18 cellular contexts compared by ENCODE assay signal in the genomic region with DNA sequence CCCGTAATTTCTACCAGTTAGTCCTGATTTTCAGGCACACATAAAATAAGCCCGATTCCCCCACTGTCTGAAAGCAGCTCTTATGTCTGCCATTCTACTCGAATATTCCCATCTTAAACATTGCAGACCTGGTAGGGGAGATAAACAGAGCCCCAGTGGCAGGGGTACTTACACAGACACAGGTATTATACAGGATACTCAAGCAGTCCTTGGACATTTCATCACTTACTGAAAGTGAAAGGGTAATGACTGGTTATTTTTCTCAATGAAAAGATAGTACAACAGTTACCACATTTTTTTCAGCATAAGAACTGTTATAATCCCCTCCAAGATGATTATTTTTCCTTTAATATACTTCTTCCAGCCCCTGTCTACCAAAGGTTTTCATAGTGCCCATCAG. TPM values are rescaled to one million over a fixed set of nuclear protein-coding genes. Genes with fewer than 3 reads are reported as not detected.
A peak's percentile ranks its signal among the peaks of the same experiment; 100 is the strongest.
DNase-seq lines count a peak whose midpoint lies in the region; ATAC-seq, FAIRE-seq and TF ChIP-seq lines count a peak whose summit lies in the region.
"Had no signal": no experiment of that assay in that cellular context is flagged by ENCODE, and none has a peak within 500 bp of the region (broad histone marks: within the 10 kb centered on the region; RNA-seq: fewer than 3 reads in every experiment).

No MANE protein-coding gene starts in this region.

- H3K27ac Mint-ChIP-seq in CD14-positive monocyte (peak overlapping the region in 5 of 7 donors; percentile 26 to 75 (median 54)), Caco-2 (ENCODE audit: unreplicated experiment) (peak overlapping the region; percentile 8)
- H3K27ac Mint-ChIP-seq in activated CD4-positive, alpha-beta memory T cell treated with anti-CD3 and anti-CD28 coated beads for 36 hours, result peak overlapping the region; percentile 95
- peak overlapping the region; percentile 36 to 92 for H3K27ac Mint-ChIP-seq in effector memory CD8-positive, alpha-beta T cell

- H3K4me1 Mint-ChIP-seq in CD14-positive monocyte, result peaks cover 19% of the 10 kb centered on the region
- no peaks in the 10 kb centered on the region for H3K4me1 Mint-ChIP-seq in Caco-2 (ENCODE audit: low read depth, unreplicated experiment)
- H3K4me1 Mint-ChIP-seq in activated CD4-positive, alpha-beta memory T cell treated with anti-CD3 and anti-CD28 coated beads for 36 hours (ENCODE audit: low read depth), result peaks cover 40% of the 10 kb centered on the region
- peaks cover 23 to 37% of the 10 kb centered on the region in 2 donors for H3K4me1 Mint-ChIP-seq in effector memory CD8-positive, alpha-beta T cell (ENCODE audit: low read depth in 2 of 2)

- no peak overlapping the region for H3K4me3 Mint-ChIP-seq in CD14-positive monocyte
- H3K4me3 Mint-ChIP-seq in Caco-2 (ENCODE audit: unreplicated experiment), result no peak overlapping the region
- H3K4me3 Mint-ChIP-seq in activated CD4-positive, alpha-beta memory T cell treated with anti-CD3 and anti-CD28 coated beads for 36 hours, result no peak overlapping the region
- H3K4me3 Mint-ChIP-seq in effector memory CD8-positive, alpha-beta T cell, result no peak overlapping the region

- no peak for TF ChIP-seq POLR2A in H54 (IDR thresholded peaks at IDR 0.05; ENCODE audit: low read depth, low read length)

- H3K4me1 ChIP-seq in Caco-2 (peaks cover 3% of the 10 kb centered on the region; the same call in 1 of the 2 replicates), colonic mucosa (no peaks in the 10 kb centered on the region)
- H3K4me1 ChIP-seq: transverse colon had no signal

- intact Hi-C loops in CD14-positive monocyte (cut with micrococcal nuclease) (no loop called here), Caco-2 (cut with micrococcal nuclease; ENCODE audit: unreplicated experiment) (no loop called here), colonic mucosa (cut with DNase I) (no loop called here)
- intact Hi-C loops in activated CD4-positive, alpha-beta memory T cell treated with anti-CD3 and anti-CD28 coated beads for 36 hours (cut with micrococcal nuclease), result no loop called here

- TF ChIP-seq CTCF in CD14-positive monocyte (IDR thresholded peaks at IDR 0.05) (no peak), Caco-2 (IDR thresholded peaks at IDR 0.05; ENCODE audit: insufficient read depth in 1 of 2, low read depth in 1 of 2, low read length in 1 of 2, severe bottlenecking in 1 of 2, unreplicated experiment in 1 of 2) (no peak), colonic mucosa (IDR thresholded peaks at IDR 0.05) (no peak)

- H3K36me3 Mint-ChIP-seq in CD14-positive monocyte, result peaks cover 45 to 76% of the 10 kb centered on the region in 2 donors
- peaks cover 65% of the 10 kb centered on the region for H3K36me3 Mint-ChIP-seq in Caco-2 (ENCODE audit: insufficient read depth, unreplicated experiment)
- H3K36me3 Mint-ChIP-seq in activated CD4-positive, alpha-beta memory T cell treated with anti-CD3 and anti-CD28 coated beads for 36 hours, result peaks cover 20% of the 10 kb centered on the region
- peaks cover 27% of the 10 kb centered on the region for H3K36me3 Mint-ChIP-seq in effector memory CD8-positive, alpha-beta T cell (ENCODE audit: insufficient read depth)

- no peak for FAIRE-seq in H54 (lab: Jason Lieb, UNC)

- H3K9me3 ChIP-seq in Caco-2 (no peaks in the 10 kb centered on the region), colonic mucosa (no peaks in the 10 kb centered on the region)
- H3K9me3 ChIP-seq: neutrophil, transverse colon had no signal

- H3K9ac ChIP-seq in colonic mucosa (ENCODE audit: low read depth in 2 of 2, low read length in 2 of 2), result no peak overlapping the region

- H3K27me3 ChIP-seq in Caco-2 (replicated peaks; ENCODE audit: control insufficient read depth, insufficient read depth, low read length), result no peaks in the 10 kb centered on the region
- no peaks in the 10 kb centered on the region for H3K27me3 ChIP-seq in colonic mucosa
- H3K27me3 ChIP-seq: neutrophil, transverse colon had no signal

- peaks cover 0 to 2% (median 0%) of the 10 kb centered on the region in 7 donors for H3K9me3 Mint-ChIP-seq in CD14-positive monocyte
- peaks cover 8% of the 10 kb centered on the region for H3K9me3 Mint-ChIP-seq in Caco-2 (ENCODE audit: unreplicated experiment)
- no peaks in the 10 kb centered on the region for H3K9me3 Mint-ChIP-seq in activated CD4-positive, alpha-beta memory T cell treated with anti-CD3 and anti-CD28 coated beads for 36 hours
- H3K9me3 Mint-ChIP-seq in effector memory CD8-positive, alpha-beta T cell, result no peaks in the 10 kb centered on the region

- H3K36me3 ChIP-seq in Caco-2 (ENCODE audit: control insufficient read depth, insufficient read depth, low read length) (peaks cover 4% of the 10 kb centered on the region), colonic mucosa (no peaks in the 10 kb centered on the region)

- no peak overlapping the region for H3K27ac ChIP-seq in colonic mucosa
- H3K27ac ChIP-seq: neutrophil, transverse colon had no signal

- DNase-seq in CD14-positive monocyte (ENCODE audit: low spot score) (no peak), Caco-2 (no peak), colonic mucosa (no peak), H54 (ENCODE audit: insufficient read length, low spot score) (no peak)
- DNase-seq in activated CD4-positive, alpha-beta memory T cell treated with anti-CD3 and anti-CD28 coated beads for 36 hours, result no peak
- DNase-seq in effector memory CD8-positive, alpha-beta T cell, result no peak
- DNase-seq in activated CD4-positive, CD25-positive, alpha-beta regulatory T cell treated with anti-CD3 and anti-CD28 coated beads, Interleukin-2, amount 50 U/mL, for 72 hours, result no peak
- DNase-seq: activated CD4-positive, alpha-beta T cell treated with anti-CD3 and anti-CD28 coated beads for 48 hours; activated T-cell treated with anti-CD3 and anti-CD28 coated beads, Interleukin-2, amount 50 U/mL, for 48 hours; effector memory CD4-positive, alpha-beta T cell; Karpas-422; left ventricle myocardium superior; NCI-H1048; NCI-H1930; NK-92 treated with Interleukin-12 subunit alpha and Interleukin-12 subunit beta, amount 100 ng/mL, for 24 hours; transverse colon had no signal

- peaks cover 0 to 2% (median 0%) of the 10 kb centered on the region in 3 donors for H3K27me3 Mint-ChIP-seq in CD14-positive monocyte (ENCODE audit: low read depth in 3 of 3)
- no peaks in the 10 kb centered on the region for H3K27me3 Mint-ChIP-seq in Caco-2 (ENCODE audit: insufficient read depth, unreplicated experiment)
- H3K27me3 Mint-ChIP-seq in activated CD4-positive, alpha-beta memory T cell treated with anti-CD3 and anti-CD28 coated beads for 36 hours, result no peaks in the 10 kb centered on the region
- H3K27me3 Mint-ChIP-seq in effector memory CD8-positive, alpha-beta T cell, result no peaks in the 10 kb centered on the region

- ATAC-seq in effector memory CD8-positive, alpha-beta T cell (replicated peaks), result no peak
- ATAC-seq in HG02870 (IDR thresholded peaks at IDR 0.05; ENCODE audit: unreplicated experiment), result no peak

- BruUV-seq in Caco-2 (replicated peaks; lab: Mats Ljungman, UMichigan), result no TSS peak

- H3K4me3 ChIP-seq in Caco-2 (ENCODE audit: low read depth, low read length) (no peak overlapping the region), colonic mucosa (no peak overlapping the region)
- H3K4me3 ChIP-seq: transverse colon had no signal

- POLR2A ChIA-PET in Caco-2 (lab: Charles Lee), result no interaction called here
- POLR2A ChIA-PET in activated CD4-positive, alpha-beta memory T cell treated with anti-CD3 and anti-CD28 coated beads for 36 hours (lab: Charles Lee), result interaction anchor here (1.2 to 1.8 kb wide), 2 partner anchors 8 to 38 kb away, joined by 4 to 8 read pairs; a partner anchor contains a TSS

- CTCF ChIA-PET in Caco-2 (lab: Charles Lee), result interaction anchor here (1.1 kb wide), 1 partner anchor 41 kb away, joined by 3 read pairs; no protein-coding TSS in a partner anchor
- CTCF ChIA-PET in activated CD4-positive, alpha-beta memory T cell treated with anti-CD3 and anti-CD28 coated beads for 36 hours (lab: Charles Lee), result interaction anchor here (1.5 kb wide), 1 partner anchor 41 kb away, joined by 8 read pairs; no protein-coding TSS in a partner anchor

RNA-seq across cellular contexts. Expression of a gene that starts 37.8 kb away (rescaled TPM):
- 10 to 100 TPM; 80.8 to 88.6 TPM for polyA plus RNA-seq in CD14-positive monocyte
- total RNA-seq in Caco-2 (2022), result 144 and 146 TPM in 2 replicates
- total RNA-seq in activated CD4-positive, alpha-beta memory T cell treated with anti-CD3 and anti-CD28 coated beads for 36 hours, result 10 to 100 TPM; 45.8 to 48.3 TPM
- 10 to 100 TPM; 52.8 to 63.2 TPM for total RNA-seq in colonic mucosa

Comparison
In these comparisons a context has a peak if more than half of its experiments do, and no peak if none do; other contexts are left out.
1. H3K27ac Mint-ChIP-seq: peak in every context shown above with its lines; median percentile 95 in activated CD4-positive, alpha-beta memory T cell treated with anti-CD3 and anti-CD28 coated beads for 36 hours; 64 in effector memory CD8-positive, alpha-beta T cell; 54 in CD14-positive monocyte; 8 in Caco-2.